Comparison of ENCODE assay signal across 17 cellular contexts in the genomic region with DNA sequence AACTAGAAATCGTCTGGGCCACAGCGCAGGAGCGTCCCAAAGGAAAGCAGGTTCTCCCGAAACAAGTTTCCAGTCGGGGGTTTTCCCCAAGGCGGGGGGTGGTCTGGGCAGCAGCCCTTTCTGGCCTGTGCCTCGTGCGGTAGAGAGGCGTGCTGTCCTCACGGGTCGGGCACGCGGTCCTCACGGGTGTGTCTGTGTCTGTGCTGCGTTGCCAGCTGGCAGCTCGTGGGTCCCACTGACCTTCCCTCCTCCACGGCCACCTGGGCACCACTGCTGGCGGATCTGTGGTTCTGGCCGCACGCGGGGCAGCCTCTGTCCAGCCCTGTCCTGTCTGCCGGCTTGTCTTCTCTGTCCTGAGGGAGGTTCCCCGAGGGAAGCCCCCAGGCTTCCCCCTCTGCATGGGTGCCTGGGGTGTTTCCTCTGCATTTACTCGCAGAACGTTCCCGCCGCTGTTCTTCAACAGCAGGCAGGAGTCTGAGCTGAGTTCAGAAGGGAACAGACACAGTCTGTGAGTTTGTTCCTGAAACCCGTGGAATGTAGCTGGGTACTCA.
DNase-seq lines count a peak whose midpoint lies in the region.
"Had no signal": no experiment of that assay in that cellular context is flagged by ENCODE, and none has a peak within 500 bp of the region (broad histone marks: within the 10 kb centered on the region; RNA-seq: fewer than 3 reads in every experiment).

No MANE protein-coding gene starts in this region.

- no peak for DNase-seq in activated naive CD4-positive, alpha-beta T cell treated with anti-CD3 and anti-CD28 coated beads, Interleukin-2, amount 10 ng/mL, durations not matched to agents 7 days and 5 days
- no peak for DNase-seq in activated naive CD4-positive, alpha-beta T cell treated with anti-CD3 and anti-CD28 coated beads, Interleukin-2, amount 50 U/mL, for 16 hours
- DNase-seq in ecto neural progenitor cell (ENCODE audit: low spot score) (peak; percentile 50), neuronal stem cell (ENCODE audit: low spot score) (no peak), H7 (no peak), ureter (ENCODE audit: low spot score) (no peak), NCI-H748 (lab: John Stamatoyannopoulos, UW; ENCODE audit: unreplicated experiment) (no peak)
- DNase-seq: CD4-positive, alpha-beta memory T cell; DMS53; HFFc6; MM.1S; NCI-H1092; NCI-H2081 treated with DMSO at 0.1 percent for 48 hours; NCI-H446 treated with DMSO at 0.1 percent for 48 hours had no signal

- H4K8ac ChIP-seq in neuronal stem cell (ENCODE audit: low read depth, low read length) = no peak overlapping the region

- H3K27me3 ChIP-seq in neuronal stem cell (ENCODE audit: control insufficient read depth in 3 of 3, insufficient read depth in 3 of 3, low read depth in 1 of 3, low read length in 3 of 3) (no peaks in the 10 kb centered on the region), H7 (ENCODE audit: control insufficient read depth, insufficient read depth, low read length) (no peaks in the 10 kb centered on the region)
- H3K27me3 ChIP-seq: SJSA1 had no signal

- no peak overlapping the region for H2BK120ac ChIP-seq in neuronal stem cell (ENCODE audit: low read depth, low read length)

- peak overlapping the region; percentile 53 for H2BK12ac ChIP-seq in neuronal stem cell (ENCODE audit: low read length)

- H3K36me3 ChIP-seq in neuronal stem cell (replicated peaks in 1 of 2; ENCODE audit: control insufficient read depth in 2 of 2, insufficient read depth in 2 of 2, low read length in 2 of 2) = peaks cover 2 to 23% of the 10 kb centered on the region in 2 donors
- peaks cover 3% of the 10 kb centered on the region for H3K36me3 ChIP-seq in H7 (replicated peaks; ENCODE audit: control insufficient read depth, insufficient read depth, low read length)
- H3K36me3 ChIP-seq: SJSA1 had no signal

- H3K9ac ChIP-seq in neuronal stem cell (ENCODE audit: low read depth, low read length, poor library complexity) = peak overlapping the region; percentile 9
- H3K9ac ChIP-seq: BLaER1 had no signal

- H3K4me1 ChIP-seq in neuronal stem cell (ENCODE audit: control insufficient read depth in 2 of 2, insufficient read depth in 1 of 2, low read depth in 1 of 2, low read length in 2 of 2) = peaks cover 6 to 8% of the 10 kb centered on the region in 2 donors
- H3K4me1 ChIP-seq: SJSA1 had no signal

- H2BK5ac ChIP-seq in neuronal stem cell (ENCODE audit: low read length) = no peak overlapping the region

- H2BK15ac ChIP-seq in neuronal stem cell (ENCODE audit: low read length) = no peak overlapping the region

- H3K4me1 Mint-ChIP-seq in activated naive CD4-positive, alpha-beta T cell treated with anti-CD3 and anti-CD28 coated beads, Interleukin-2, amount 10 ng/mL, durations not matched to agents 7 days and 5 days = peaks cover 22% of the 10 kb centered on the region
- peaks cover 5 to 11% (median 8%) of the 10 kb centered on the region in 3 donors for H3K4me1 Mint-ChIP-seq in IgD-negative memory B cell

- H3K23ac ChIP-seq in neuronal stem cell (ENCODE audit: low read depth, low read length, poor library complexity) = no peak overlapping the region

- H3K4me3 Mint-ChIP-seq in activated naive CD4-positive, alpha-beta T cell treated with anti-CD3 and anti-CD28 coated beads, Interleukin-2, amount 10 ng/mL, durations not matched to agents 7 days and 5 days = peak overlapping the region; percentile 28
- no peak overlapping the region for H3K4me3 Mint-ChIP-seq in IgD-negative memory B cell
- H3K4me3 Mint-ChIP-seq: HFFc6 had no signal

- peaks cover 9% of the 10 kb centered on the region for H3K27me3 Mint-ChIP-seq in activated naive CD4-positive, alpha-beta T cell treated with anti-CD3 and anti-CD28 coated beads, Interleukin-2, amount 10 ng/mL, durations not matched to agents 7 days and 5 days
- H3K27me3 Mint-ChIP-seq in IgD-negative memory B cell = no peaks in the 10 kb centered on the region
- H3K27me3 Mint-ChIP-seq: CD4-positive, alpha-beta memory T cell had no signal

- no peak overlapping the region for H3K14ac ChIP-seq in neuronal stem cell (ENCODE audit: low read length)

- no peak overlapping the region for H3K4ac ChIP-seq in neuronal stem cell (ENCODE audit: low read length)

- H3K79me1 ChIP-seq in neuronal stem cell (ENCODE audit: low read depth, low read length) = peaks cover 3% of the 10 kb centered on the region

- H3K27ac ChIP-seq in neuronal stem cell (replicated peaks; ENCODE audit: low read length) = no peak overlapping the region
- H3K27ac ChIP-seq: BLaER1, SJSA1 had no signal

- no peak overlapping the region for H3K27ac Mint-ChIP-seq in activated naive CD4-positive, alpha-beta T cell treated with anti-CD3 and anti-CD28 coated beads, Interleukin-2, amount 10 ng/mL, durations not matched to agents 7 days and 5 days
- peak overlapping the region in 2 of 3 donors; percentile 16 to 23 for H3K27ac Mint-ChIP-seq in IgD-negative memory B cell
- H3K27ac Mint-ChIP-seq: HFFc6 had no signal

- no peak overlapping the region for H3K4me2 ChIP-seq in neuronal stem cell (ENCODE audit: insufficient read depth, low read length, poor library complexity, severe bottlenecking)

- H3K9me3 ChIP-seq in neuronal stem cell (replicated peaks in 1 of 2; ENCODE audit: control insufficient read depth in 2 of 2, insufficient read depth in 1 of 2, low read depth in 1 of 2, low read length in 2 of 2) = no peaks in the 10 kb centered on the region
- H3K9me3 ChIP-seq: BLaER1, SJSA1 had no signal

- H3K9me3 Mint-ChIP-seq in activated naive CD4-positive, alpha-beta T cell treated with anti-CD3 and anti-CD28 coated beads, Interleukin-2, amount 10 ng/mL, durations not matched to agents 7 days and 5 days = peaks cover 32% of the 10 kb centered on the region
- H3K9me3 Mint-ChIP-seq in IgD-negative memory B cell = peaks cover 0 to 1% (median 0%) of the 10 kb centered on the region in 3 donors
- H3K9me3 Mint-ChIP-seq: HFFc6 had no signal

- CTCF ChIA-PET in activated naive CD4-positive, alpha-beta T cell treated with anti-CD3 and anti-CD28 coated beads, Interleukin-2, amount 10 ng/mL, durations not matched to agents 7 days and 5 days (lab: Charles Lee) = no interaction called here

- H3K18ac ChIP-seq in neuronal stem cell (ENCODE audit: low read length) = peak overlapping the region; percentile 34

- H3K4me3 ChIP-seq in neuronal stem cell (ENCODE audit: low read length in 2 of 2) = no peak overlapping the region
- H3K4me3 ChIP-seq in H7 (ENCODE audit: insufficient read depth, low read depth, low read length) = no peak overlapping the region
- H3K4me3 ChIP-seq: BLaER1, SJSA1 had no signal

- no peak overlapping the region for H4K91ac ChIP-seq in neuronal stem cell (ENCODE audit: low read depth, low read length, poor library complexity)

- no peak overlapping the region for H2AK5ac ChIP-seq in neuronal stem cell (ENCODE audit: low read depth, low read length)

- no peak overlapping the region for H2AFZ ChIP-seq in neuronal stem cell (ENCODE audit: low read length)

- H3K36me3 Mint-ChIP-seq in activated naive CD4-positive, alpha-beta T cell treated with anti-CD3 and anti-CD28 coated beads, Interleukin-2, amount 10 ng/mL, durations not matched to agents 7 days and 5 days = peaks cover 74% of the 10 kb centered on the region
- no peaks in the 10 kb centered on the region for H3K36me3 Mint-ChIP-seq in IgD-negative memory B cell

- WGBS in neuronal stem cell (ENCODE audit: extremely low coverage in 2 of 2, insufficient read length in 2 of 2, insufficient replicate concordance in 1 of 2), 2 donors = no CpG with 5 or more reads among the region's 28 CpGs
